Comparison of ENCODE assay signal across 8 cellular contexts in genomic region chr21:33901421-33902288, GRCh38. TPM values are rescaled to one million over a fixed set of nuclear protein-coding genes. Genes with fewer than 3 reads are reported as not detected.
A peak's percentile ranks its signal among the peaks of the same experiment; 100 is the strongest.
DNase-seq lines count a peak whose midpoint lies in the region; ATAC-seq and TF ChIP-seq lines count a peak whose summit lies in the region.

No MANE protein-coding gene starts in this region.

- no peak overlapping the region for H2BK120ac ChIP-seq in neuronal stem cell (ENCODE audit: low read depth, low read length)

- no peak overlapping the region for H2BK5ac ChIP-seq in neuronal stem cell (ENCODE audit: low read length)

- H3K27me3 Mint-ChIP-seq in Calu3 (ENCODE audit: unreplicated experiment): no peaks in the 10 kb centered on the region

- no peak overlapping the region for H3K27ac Mint-ChIP-seq in Calu3 (ENCODE audit: unreplicated experiment)

- no peak overlapping the region for H2AFZ ChIP-seq in neuronal stem cell (ENCODE audit: low read length)

- H3K9me3 ChIP-seq in HAP-1: no peaks in the 10 kb centered on the region
- H3K9me3 ChIP-seq in RWPE2 (ENCODE audit: severe bottlenecking): no peaks in the 10 kb centered on the region
- H3K9me3 ChIP-seq in neuronal stem cell (replicated peaks in 1 of 2; ENCODE audit: control insufficient read depth in 2 of 2, insufficient read depth in 1 of 2, low read depth in 1 of 2, low read length in 2 of 2): no peaks in the 10 kb centered on the region

- no peak overlapping the region for H3K4me3 ChIP-seq in HAP-1
- H3K4me3 ChIP-seq in RWPE2 (ENCODE audit: severe bottlenecking): no peak overlapping the region
- H3K4me3 ChIP-seq in epithelial cell of proximal tubule (ENCODE audit: low read depth, low read length): no peak overlapping the region
- H3K4me3 ChIP-seq in neuronal stem cell (ENCODE audit: low read length in 2 of 2): no peak overlapping the region

- H4K91ac ChIP-seq in neuronal stem cell (ENCODE audit: low read depth, low read length, poor library complexity): no peak overlapping the region

- H3K27me3 ChIP-seq in HAP-1 (ENCODE audit: low read depth) (no peaks in the 10 kb centered on the region), RWPE2 (ENCODE audit: insufficient read depth, poor library complexity, severe bottlenecking) (no peaks in the 10 kb centered on the region), neuronal stem cell (ENCODE audit: control insufficient read depth in 3 of 3, insufficient read depth in 3 of 3, low read depth in 1 of 3, low read length in 3 of 3) (no peaks in the 10 kb centered on the region)

- TF ChIP-seq CTCF in Calu3 (IDR thresholded peaks at IDR 0.05; ENCODE audit: unreplicated experiment) (no peak), RWPE2 (IDR thresholded peaks at IDR 0.05; ENCODE audit: poor library complexity, severe bottlenecking) (peak; percentile 45), epithelial cell of proximal tubule (conservative IDR thresholded peaks at IDR 0.05; ENCODE audit: low read depth, low read length) (peak; percentile 59)

- no peak overlapping the region for H3K14ac ChIP-seq in neuronal stem cell (ENCODE audit: low read length)

- H3K36me3 Mint-ChIP-seq in Calu3 (ENCODE audit: insufficient read depth, unreplicated experiment): peaks cover 4% of the 10 kb centered on the region

- no peak overlapping the region for H2BK15ac ChIP-seq in neuronal stem cell (ENCODE audit: low read length)

- ATAC-seq in RWPE2 (ENCODE audit: low read depth) (peak; percentile 72; the same call in 2 of the 3 replicates), HG03039 (IDR thresholded peaks at IDR 0.05; ENCODE audit: unreplicated experiment) (no peak)

- H3K18ac ChIP-seq in neuronal stem cell (ENCODE audit: low read length): no peak overlapping the region

- peaks cover 50% of the 10 kb centered on the region for H3K36me3 ChIP-seq in HAP-1 (replicated peaks)
- peaks cover 42% of the 10 kb centered on the region for H3K36me3 ChIP-seq in RWPE2 (ENCODE audit: low read depth)
- H3K36me3 ChIP-seq in neuronal stem cell (replicated peaks in 1 of 2; ENCODE audit: control insufficient read depth in 2 of 2, insufficient read depth in 2 of 2, low read length in 2 of 2): peaks cover 32 to 58% of the 10 kb centered on the region in 2 donors

- CTCF ChIA-PET in Calu3 (lab: Charles Lee): interaction anchor here (0.6 kb wide), 1 partner anchor 1069 kb away, joined by 4 read pairs; no protein-coding TSS in a partner anchor

- H3K23ac ChIP-seq in neuronal stem cell (ENCODE audit: low read depth, low read length, poor library complexity): peak overlapping the region; percentile 76

- no peaks in the 10 kb centered on the region for H3K9me3 Mint-ChIP-seq in Calu3 (ENCODE audit: low read depth, unreplicated experiment)

- H3K4me2 ChIP-seq in neuronal stem cell (ENCODE audit: insufficient read depth, low read length, poor library complexity, severe bottlenecking): no peak overlapping the region

- no peak overlapping the region for H3K9ac ChIP-seq in neuronal stem cell (ENCODE audit: low read depth, low read length, poor library complexity)

- no peaks in the 10 kb centered on the region for H3K79me1 ChIP-seq in neuronal stem cell (ENCODE audit: low read depth, low read length)

- in situ Hi-C loops in HAP-1 (cut with MboI; ENCODE audit: low sequenced_read_pairs): loop anchor here (25.0 kb wide), 1 partner anchor 711 kb away; the partner anchor contains the start of gene RCAN1

- no peak overlapping the region for H3K4ac ChIP-seq in neuronal stem cell (ENCODE audit: low read length)

- H2AK5ac ChIP-seq in neuronal stem cell (ENCODE audit: low read depth, low read length): no peak overlapping the region

- H3K4me3 Mint-ChIP-seq in Calu3 (ENCODE audit: low read depth, unreplicated experiment): no peak overlapping the region

- H3K4me1 Mint-ChIP-seq in Calu3 (ENCODE audit: low read depth, unreplicated experiment): no peaks in the 10 kb centered on the region

- H3K27ac ChIP-seq in RWPE2 (ENCODE audit: poor library complexity, severe bottlenecking): no peak overlapping the region
- no peak overlapping the region for H3K27ac ChIP-seq in neuronal stem cell (replicated peaks; ENCODE audit: low read length)

- H3K4me1 ChIP-seq in HAP-1 (no peaks in the 10 kb centered on the region), RWPE2 (ENCODE audit: insufficient read depth, poor library complexity, severe bottlenecking) (peaks cover 4% of the 10 kb centered on the region), neuronal stem cell (ENCODE audit: control insufficient read depth in 2 of 2, insufficient read depth in 1 of 2, low read depth in 1 of 2, low read length in 2 of 2) (peaks cover 2 to 5% of the 10 kb centered on the region in 2 donors)

- no CpG with 5 or more reads among the region's 13 CpGs for WGBS in neuronal stem cell (ENCODE audit: extremely low coverage in 2 of 2, insufficient read length in 2 of 2, insufficient replicate concordance in 1 of 2), 2 donors

- intact Hi-C loops in Calu3 (cut with micrococcal nuclease; ENCODE audit: unreplicated experiment): no loop called here

- no TSS peak for BruUV-seq in Calu3 (replicated peaks; lab: Mats Ljungman, UMichigan)

- DNase-seq in Calu3 (peak; percentile 7), HAP-1 (ENCODE audit: low spot score in 2 of 2) (peak; percentile 43 to 50), RWPE2 (ENCODE audit: low spot score) (no peak), epithelial cell of proximal tubule (ENCODE audit: low read depth) (no peak), neuronal stem cell (ENCODE audit: low spot score) (no peak), KG1 (lab: John Stamatoyannopoulos, UW) (no peak)
- DNase-seq in stimulated activated CD4-positive, alpha-beta T cell treated with anti-CD3 and anti-CD28 coated beads, Interleukin-4, amount 100 ng/mL, for 4 hours: no peak

- no peak overlapping the region for H4K8ac ChIP-seq in neuronal stem cell (ENCODE audit: low read depth, low read length)

- H2BK12ac ChIP-seq in neuronal stem cell (ENCODE audit: low read length): no peak overlapping the region

RNA-seq across cellular contexts. Expression of gene ATP5PO, which starts 13.9 kb away (rescaled TPM):
- total RNA-seq in Calu3 (2022): 125 and 130 TPM in 2 replicates
- 226 and 313 TPM in 2 replicates for total RNA-seq in epithelial cell of proximal tubule
- polyA plus RNA-seq in neuronal stem cell (2013, experiment 1 of 2): 378 TPM
- polyA plus RNA-seq in neuronal stem cell (2013, experiment 2 of 2): 387 TPM

Comparison
In these comparisons a context has a peak if more than half of its experiments do, and no peak if none do; other contexts are left out.
1. DNase-seq: peak in Calu3 (single experiment) and HAP-1 (2 of 2); none in RWPE2 (single experiment), epithelial cell of proximal tubule (single experiment), neuronal stem cell (single experiment), stimulated activated CD4-positive, alpha-beta T cell treated with anti-CD3 and anti-CD28 coated beads, Interleukin-4, amount 100 ng/mL, for 4 hours (0 of 2) and KG1 (single experiment).